In genomic region chr22:17575151-17575550, GRCh38 we compare ENCODE assay signal across 22 cellular contexts. TPM values are rescaled to one million over a fixed set of nuclear protein-coding genes. Genes with fewer than 3 reads are reported as not detected.
"Had no signal": no experiment of that assay in that cellular context is flagged by ENCODE, and none has a peak within 500 bp of the region (broad histone marks: within the 10 kb centered on the region; RNA-seq: fewer than 3 reads in every experiment).

No MANE protein-coding gene starts in this region.

- ATAC-seq: activated T-cell treated with anti-CD3 and anti-CD28 coated beads, Interleukin-2, amount 50 U/mL, for 4 hours; gastrocnemius medialis; left cardiac atrium; sciatic nerve; upper lobe of right lung had no signal

- H3K27me3 ChIP-seq: adrenal gland, gastrocnemius medialis, thyroid gland, upper lobe of right lung had no signal

- H3K36me3 ChIP-seq: adrenal gland, esophagus squamous epithelium, gastrocnemius medialis, thyroid gland, upper lobe of right lung had no signal

- FAIRE-seq: islet of Langerhans, small intestine, TTC549 had no signal

- DNase-seq: activated CD8-positive, alpha-beta memory T cell treated with anti-CD3 and anti-CD28 coated beads, Interleukin-2, amount 50 U/mL, for 48 hours; activated naive CD4-positive, alpha-beta T cell; activated T-cell treated with anti-CD3 and anti-CD28 coated beads, Interleukin-2, amount 50 U/mL, for 4 hours; adrenal gland; endodermal cell; esophagus squamous epithelium; gastrocnemius medialis; left cardiac atrium; small intestine; stimulated activated CD4-positive, alpha-beta T cell treated with anti-CD3 and anti-CD28 coated beads, Interleukin-4, amount 100 ng/mL, for 1 hour; stimulated activated naive CD4-positive, alpha-beta T cell; T-helper 1 cell; thyroid gland; upper lobe of right lung had no signal

- H3K9me3 ChIP-seq: adrenal gland, esophagus squamous epithelium, gastrocnemius medialis, thyroid gland, upper lobe of right lung had no signal

- H3K4me3 Mint-ChIP-seq: activated naive CD8-positive, alpha-beta T cell; activated T-cell treated with anti-CD3 and anti-CD28 coated beads, Interleukin-2, amount 50 U/mL, for 4 hours; endodermal cell; neural crest cell had no signal

- H3K36me3 Mint-ChIP-seq: activated naive CD8-positive, alpha-beta T cell had no signal

- H3K27ac ChIP-seq: adrenal gland, coronary artery, thyroid gland, upper lobe of right lung had no signal

- H3K9me3 Mint-ChIP-seq: activated T-cell treated with anti-CD3 and anti-CD28 coated beads, Interleukin-2, amount 50 U/mL, for 4 hours; activated T-helper 2 cell treated with anti-CD3 and anti-CD28 coated beads, Interferon-gamma antibody, Interleukin-2, Interleukin-4, amounts not matched to agents 10 μg/mL and 5 μg/mL and 100 μg/mL, durations not matched to agents 14 hours and 24 hours and 36 hours; endodermal cell; neural crest cell had no signal

- H3K27ac Mint-ChIP-seq: activated naive CD8-positive, alpha-beta T cell; activated T-helper 2 cell treated with anti-CD3 and anti-CD28 coated beads, Interferon-gamma antibody, Interleukin-2, Interleukin-4, amounts not matched to agents 10 μg/mL and 5 μg/mL and 100 μg/mL, durations not matched to agents 14 hours and 24 hours and 36 hours; endodermal cell had no signal

- H3K4me3 ChIP-seq: adrenal gland, coronary artery, esophagus squamous epithelium, gastrocnemius medialis, thyroid gland, upper lobe of right lung had no signal

RNA-seq across cellular contexts. Expression of gene SLC25A18, which starts 11.9 kb away (rescaled TPM):
- total RNA-seq: activated CD8-positive, alpha-beta memory T cell treated with anti-CD3 and anti-CD28 coated beads for 36 hours; activated T-cell treated with anti-CD3 and anti-CD28 coated beads, Interleukin-2, amount 50 U/mL, for 4 hours; activated T-helper 2 cell treated with anti-CD3 and anti-CD28 coated beads, Interferon-gamma antibody, Interleukin-2, Interleukin-4, amounts not matched to agents 10 μg/mL and 5 μg/mL and 100 μg/mL, durations not matched to agents 14 hours and 24 hours and 36 hours had no signal
